Comparison of ENCODE assay signal across 2 cellular contexts in the genomic region with DNA sequence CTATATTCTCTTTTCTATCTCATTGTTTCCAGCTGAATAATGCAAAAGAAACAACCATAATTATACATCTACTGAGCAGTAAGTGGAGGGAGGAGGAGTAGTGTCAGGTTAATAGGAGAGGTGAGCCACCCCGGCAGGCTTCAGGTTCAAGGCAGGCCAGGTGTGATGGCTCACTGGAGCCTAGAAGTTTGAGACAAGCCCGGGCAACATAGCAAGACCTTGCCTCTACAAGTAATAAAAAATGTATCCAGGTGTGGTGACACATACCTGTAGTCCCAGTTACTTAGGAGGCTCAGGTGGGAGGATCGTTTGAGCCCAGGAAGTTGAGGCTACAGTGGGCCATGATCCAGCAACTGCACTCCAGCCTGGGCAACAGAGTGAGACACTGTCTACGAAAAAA.
TF ChIP-seq lines count a peak whose summit lies in the region.

No MANE protein-coding gene starts in this region.

TF ChIP-seq in SK-N-SH, 30 proteins besides CTCF, POLR2A, EP300 and RAD21 (continued from another document):
- TF ChIP-seq, protein P1, sequence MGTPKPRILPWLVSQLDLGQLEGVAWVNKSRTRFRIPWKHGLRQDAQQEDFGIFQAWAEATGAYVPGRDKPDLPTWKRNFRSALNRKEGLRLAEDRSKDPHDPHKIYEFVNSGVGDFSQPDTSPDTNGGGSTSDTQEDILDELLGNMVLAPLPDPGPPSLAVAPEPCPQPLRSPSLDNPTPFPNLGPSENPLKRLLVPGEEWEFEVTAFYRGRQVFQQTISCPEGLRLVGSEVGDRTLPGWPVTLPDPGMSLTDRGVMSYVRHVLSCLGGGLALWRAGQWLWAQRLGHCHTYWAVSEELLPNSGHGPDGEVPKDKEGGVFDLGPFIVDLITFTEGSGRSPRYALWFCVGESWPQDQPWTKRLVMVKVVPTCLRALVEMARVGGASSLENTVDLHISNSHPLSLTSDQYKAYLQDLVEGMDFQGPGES (IDR thresholded peaks at IDR 0.05; ENCODE audit: low read depth, low read length), result no peak
- TF ChIP-seq CHD2 (IDR thresholded peaks at IDR 0.05; ENCODE audit: low read length, partially characterized antibody) (no peak), YY1 (IDR thresholded peaks at IDR 0.05; ENCODE audit: low read depth) (no peak), POLR2AphosphoS5 (IDR thresholded peaks at IDR 0.05; ENCODE audit: low read depth, low read length) (no peak)

TF ChIP-seq in SK-N-SH treated with all-trans-retinoic acid at 6 μM for 48 hours, 23 proteins besides CTCF, POLR2A, EP300 and RAD21:
- TF ChIP-seq, protein P2, sequence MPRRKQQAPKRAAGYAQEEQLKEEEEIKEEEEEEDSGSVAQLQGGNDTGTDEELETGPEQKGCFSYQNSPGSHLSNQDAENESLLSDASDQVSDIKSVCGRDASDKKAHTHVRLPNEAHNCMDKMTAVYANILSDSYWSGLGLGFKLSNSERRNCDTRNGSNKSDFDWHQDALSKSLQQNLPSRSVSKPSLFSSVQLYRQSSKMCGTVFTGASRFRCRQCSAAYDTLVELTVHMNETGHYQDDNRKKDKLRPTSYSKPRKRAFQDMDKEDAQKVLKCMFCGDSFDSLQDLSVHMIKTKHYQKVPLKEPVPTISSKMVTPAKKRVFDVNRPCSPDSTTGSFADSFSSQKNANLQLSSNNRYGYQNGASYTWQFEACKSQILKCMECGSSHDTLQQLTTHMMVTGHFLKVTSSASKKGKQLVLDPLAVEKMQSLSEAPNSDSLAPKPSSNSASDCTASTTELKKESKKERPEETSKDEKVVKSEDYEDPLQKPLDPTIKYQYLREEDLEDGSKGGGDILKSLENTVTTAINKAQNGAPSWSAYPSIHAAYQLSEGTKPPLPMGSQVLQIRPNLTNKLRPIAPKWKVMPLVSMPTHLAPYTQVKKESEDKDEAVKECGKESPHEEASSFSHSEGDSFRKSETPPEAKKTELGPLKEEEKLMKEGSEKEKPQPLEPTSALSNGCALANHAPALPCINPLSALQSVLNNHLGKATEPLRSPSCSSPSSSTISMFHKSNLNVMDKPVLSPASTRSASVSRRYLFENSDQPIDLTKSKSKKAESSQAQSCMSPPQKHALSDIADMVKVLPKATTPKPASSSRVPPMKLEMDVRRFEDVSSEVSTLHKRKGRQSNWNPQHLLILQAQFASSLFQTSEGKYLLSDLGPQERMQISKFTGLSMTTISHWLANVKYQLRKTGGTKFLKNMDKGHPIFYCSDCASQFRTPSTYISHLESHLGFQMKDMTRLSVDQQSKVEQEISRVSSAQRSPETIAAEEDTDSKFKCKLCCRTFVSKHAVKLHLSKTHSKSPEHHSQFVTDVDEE (CRISPR knock-in tag; IDR thresholded peaks at IDR 0.05), result no peak
- TF ChIP-seq, protein P3, sequence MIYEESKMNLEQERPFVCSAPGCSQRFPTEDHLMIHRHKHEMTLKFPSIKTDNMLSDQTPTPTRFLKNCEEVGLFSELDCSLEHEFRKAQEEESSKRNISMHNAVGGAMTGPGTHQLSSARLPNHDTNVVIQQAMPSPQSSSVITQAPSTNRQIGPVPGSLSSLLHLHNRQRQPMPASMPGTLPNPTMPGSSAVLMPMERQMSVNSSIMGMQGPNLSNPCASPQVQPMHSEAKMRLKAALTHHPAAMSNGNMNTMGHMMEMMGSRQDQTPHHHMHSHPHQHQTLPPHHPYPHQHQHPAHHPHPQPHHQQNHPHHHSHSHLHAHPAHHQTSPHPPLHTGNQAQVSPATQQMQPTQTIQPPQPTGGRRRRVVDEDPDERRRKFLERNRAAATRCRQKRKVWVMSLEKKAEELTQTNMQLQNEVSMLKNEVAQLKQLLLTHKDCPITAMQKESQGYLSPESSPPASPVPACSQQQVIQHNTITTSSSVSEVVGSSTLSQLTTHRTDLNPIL (CRISPR knock-in tag; IDR thresholded peaks at IDR 0.05; ENCODE audit: low read depth), result no peak
TF ChIP-seq in SK-N-SH treated with all-trans-retinoic acid at 6 μM for 48 hours: peak in this region for 0.
